ENCODE assay signal across 16 cellular contexts in genomic region chr15:33108518-33108917, GRCh38.
"Had no signal": no experiment of that assay in that cellular context is flagged by ENCODE, and none has a peak within 500 bp of the region (broad histone marks: within the 10 kb centered on the region; RNA-seq: fewer than 3 reads in every experiment).

No MANE protein-coding gene starts in this region.

- H3K4me1 ChIP-seq: colonic mucosa, right atrium auricular region, tibial artery, upper lobe of left lung, vagina had no signal

- H3K27ac ChIP-seq: colonic mucosa, hepatocyte, neutrophil, right atrium auricular region, tibial artery, upper lobe of left lung, vagina had no signal

- H2AFZ ChIP-seq: hepatocyte had no signal

- H3K4me3 ChIP-seq: colonic mucosa, hepatocyte, right atrium auricular region, tibial artery, upper lobe of left lung, vagina had no signal

- ATAC-seq: left colon; naive thymus-derived CD4-positive, alpha-beta T cell; stimulated activated effector memory CD8-positive, alpha-beta T cell treated with anti-CD3 and anti-CD28 coated beads, Interleukin-12 subunit alpha, Interleukin-12 subunit beta, amount 100 ng/mL, for 72 hours had no signal

- H3K4me2 ChIP-seq: hepatocyte had no signal

- H3K79me2 ChIP-seq: hepatocyte had no signal

- H3K36me3 ChIP-seq: colonic mucosa, neutrophil, right atrium auricular region, tibial artery, upper lobe of left lung, vagina had no signal

- H3K9me3 ChIP-seq: colonic mucosa, neutrophil, right atrium auricular region, tibial artery, upper lobe of left lung, vagina had no signal

- H3K27me3 ChIP-seq: colonic mucosa, neutrophil, right atrium auricular region, tibial artery, upper lobe of left lung, vagina had no signal

- DNase-seq: colonic mucosa; dermis blood vessel endothelial cell; endodermal cell; erythroblast; head of caudate nucleus; left colon; naive thymus-derived CD4-positive, alpha-beta T cell; stimulated activated CD4-positive, alpha-beta T cell treated with anti-CD3 and anti-CD28 coated beads, Interleukin-4, amount 100 ng/mL, for 1 hour; stimulated activated CD8-positive, alpha-beta memory T cell treated with anti-CD3 and anti-CD28 coated beads, Interleukin-4, amount 100 ng/mL, for 48 hours; tibial artery; upper lobe of left lung had no signal
